Comparison of ENCODE assay signal across 12 cellular contexts in the genomic region with DNA sequence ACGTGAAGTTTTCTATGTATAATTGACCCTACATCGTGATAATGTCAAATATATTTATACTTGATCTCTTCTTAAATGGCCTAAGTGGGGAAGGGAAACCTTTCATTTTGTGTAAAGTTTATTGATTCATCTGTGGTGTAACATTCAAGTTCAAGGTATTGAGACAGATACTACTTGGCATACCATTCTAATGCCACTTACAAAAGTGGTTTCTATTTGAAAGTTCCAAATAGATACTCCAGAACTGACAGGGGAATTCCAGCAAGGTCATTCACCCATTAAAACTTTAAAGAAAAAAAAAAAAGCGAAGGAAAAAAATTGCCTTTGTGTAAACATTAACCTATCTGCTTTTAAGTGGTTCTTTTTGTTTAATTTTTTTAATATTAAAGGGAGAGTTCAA. TPM values are rescaled to one million over a fixed set of nuclear protein-coding genes. Genes with fewer than 3 reads are reported as not detected.
A peak's percentile ranks its signal among the peaks of the same experiment; 100 is the strongest.
DNase-seq lines count a peak whose midpoint lies in the region; ATAC-seq, FAIRE-seq and TF ChIP-seq lines count a peak whose summit lies in the region.
"Had no signal": no experiment of that assay in that cellular context is flagged by ENCODE, and none has a peak within 500 bp of the region (broad histone marks: within the 10 kb centered on the region; RNA-seq: fewer than 3 reads in every experiment).

No MANE protein-coding gene starts in this region.

- H3K9me3 Mint-ChIP-seq in Caco-2 (ENCODE audit: unreplicated experiment) = no peaks in the 10 kb centered on the region
- H3K9me3 Mint-ChIP-seq: activated CD4-positive, alpha-beta T cell treated with anti-CD3 and anti-CD28 coated beads, Interleukin-2, amount 10 ng/mL, durations not matched to agents 7 days and 5 days had no signal

- H3K4me3 ChIP-seq in Caco-2 (ENCODE audit: low read depth, low read length) = no peak overlapping the region
- H3K4me3 ChIP-seq in RWPE2 (ENCODE audit: severe bottlenecking) = no peak overlapping the region
- H3K4me3 ChIP-seq in esophagus squamous epithelium = no peak overlapping the region
- peak overlapping the region in 1 of 2 donors; percentile 9 for H3K4me3 ChIP-seq in muscle layer of duodenum (ENCODE audit: low read depth in 1 of 2, low read length in 2 of 2)
- H3K4me3 ChIP-seq in small intestine (ENCODE audit: low read depth in 1 of 2, low read length in 2 of 2) = no peak overlapping the region
- H3K4me3 ChIP-seq: right atrium auricular region had no signal

- H3K36me3 ChIP-seq in Caco-2 (ENCODE audit: control insufficient read depth, insufficient read depth, low read length) (no peaks in the 10 kb centered on the region), RWPE2 (ENCODE audit: low read depth) (no peaks in the 10 kb centered on the region), esophagus squamous epithelium (no peaks in the 10 kb centered on the region), muscle layer of duodenum (ENCODE audit: control insufficient read depth in 1 of 2, insufficient read depth in 2 of 2, low read length in 2 of 2) (no peaks in the 10 kb centered on the region), small intestine (ENCODE audit: control insufficient read depth in 2 of 2, insufficient read depth in 2 of 2, low read length in 2 of 2) (no peaks in the 10 kb centered on the region)
- H3K36me3 ChIP-seq: right atrium auricular region had no signal

- no peaks in the 10 kb centered on the region for H3K27me3 ChIP-seq in Caco-2 (replicated peaks; ENCODE audit: control insufficient read depth, insufficient read depth, low read length)
- no peaks in the 10 kb centered on the region for H3K27me3 ChIP-seq in RWPE2 (ENCODE audit: insufficient read depth, poor library complexity, severe bottlenecking)
- no peaks in the 10 kb centered on the region for H3K27me3 ChIP-seq in esophagus squamous epithelium
- no peaks in the 10 kb centered on the region for H3K27me3 ChIP-seq in muscle layer of duodenum (ENCODE audit: low read depth, low read length)
- H3K27me3 ChIP-seq in small intestine (ENCODE audit: control insufficient read depth in 2 of 2, insufficient read depth in 2 of 2, low read length in 2 of 2) = no peaks in the 10 kb centered on the region
- H3K27me3 ChIP-seq: right atrium auricular region had no signal

- H3K27ac ChIP-seq in RWPE2 (ENCODE audit: poor library complexity, severe bottlenecking) (peak overlapping the region; percentile 79), esophagus squamous epithelium (peak overlapping the region; percentile 72 to 83 (median 74)), muscle layer of duodenum (ENCODE audit: low read length) (peak overlapping the region; percentile 56), small intestine (ENCODE audit: low read depth in 1 of 2, low read length in 1 of 2) (no peak overlapping the region)

- peaks cover 15% of the 10 kb centered on the region for H3K4me1 Mint-ChIP-seq in Caco-2 (ENCODE audit: low read depth, unreplicated experiment)

- H3K9me3 ChIP-seq in Caco-2 (no peaks in the 10 kb centered on the region), RWPE2 (ENCODE audit: severe bottlenecking) (no peaks in the 10 kb centered on the region), esophagus squamous epithelium (no peaks in the 10 kb centered on the region), muscle layer of duodenum (ENCODE audit: control insufficient read depth in 1 of 2, low read length in 2 of 2) (no peaks in the 10 kb centered on the region), small intestine (ENCODE audit: control insufficient read depth, low read depth) (no peaks in the 10 kb centered on the region)
- H3K9me3 ChIP-seq: right atrium auricular region had no signal

- TF ChIP-seq CTCF in Caco-2 (IDR thresholded peaks at IDR 0.05; ENCODE audit: insufficient read depth in 1 of 2, low read depth in 1 of 2, low read length in 1 of 2, severe bottlenecking in 1 of 2, unreplicated experiment in 1 of 2) (no peak), RWPE2 (IDR thresholded peaks at IDR 0.05; ENCODE audit: poor library complexity, severe bottlenecking) (no peak), esophagus squamous epithelium (IDR thresholded peaks at IDR 0.05) (no peak)

- DNase-seq in Caco-2 = no peak
- DNase-seq in RWPE2 (ENCODE audit: low spot score) = no peak
- DNase-seq in esophagus squamous epithelium (lab: John Stamatoyannopoulos, UW) = no peak
- DNase-seq in T-helper 2 cell = no peak
- no peak for DNase-seq in small intestine
- DNase-seq: activated CD4-positive, alpha-beta T cell treated with anti-CD3 and anti-CD28 coated beads, Interleukin-2, amount 10 ng/mL, durations not matched to agents 7 days and 5 days; GDM1; NCI-H1105 had no signal

- H3K27ac Mint-ChIP-seq in Caco-2 (ENCODE audit: unreplicated experiment) = peak overlapping the region; percentile 90
- H3K27ac Mint-ChIP-seq: activated CD4-positive, alpha-beta T cell treated with anti-CD3 and anti-CD28 coated beads, Interleukin-2, amount 10 ng/mL, durations not matched to agents 7 days and 5 days had no signal

- peak overlapping the region; percentile 64 for H3K4me3 Mint-ChIP-seq in Caco-2 (ENCODE audit: unreplicated experiment)
- H3K4me3 Mint-ChIP-seq: activated CD4-positive, alpha-beta T cell treated with anti-CD3 and anti-CD28 coated beads, Interleukin-2, amount 10 ng/mL, durations not matched to agents 7 days and 5 days had no signal

- 21 to 32% methylated on average over 3 of the region's 3 CpGs for WGBS in esophagus squamous epithelium, 2 donors
- 13 to 40% (median 28%) methylated on average over 3 of the region's 3 CpGs for WGBS in small intestine, 3 donors

- FAIRE-seq in small intestine (lab: Jason Lieb, UNC) = no peak

- POLR2A ChIA-PET in Caco-2 (lab: Charles Lee) = no interaction called here

- TSS peak; percentile 87 for BruUV-seq in Caco-2 (replicated peaks; lab: Mats Ljungman, UMichigan)

- CTCF ChIA-PET in Caco-2 (lab: Charles Lee) = no interaction called here

- ATAC-seq in RWPE2 (ENCODE audit: low read depth) (peak; percentile 18; the same call in 1 of the 3 replicates), GM19324 (IDR thresholded peaks at IDR 0.05; ENCODE audit: low FRiP score, unreplicated experiment) (no peak), HG03469 (IDR thresholded peaks at IDR 0.05; ENCODE audit: unreplicated experiment) (no peak)

- no peak for TF ChIP-seq POLR2A in esophagus squamous epithelium (IDR thresholded peaks at IDR 0.05)

- no peaks in the 10 kb centered on the region for H3K36me3 Mint-ChIP-seq in Caco-2 (ENCODE audit: insufficient read depth, unreplicated experiment)

- H3K27me3 Mint-ChIP-seq in Caco-2 (ENCODE audit: insufficient read depth, unreplicated experiment) = no peaks in the 10 kb centered on the region

- H3K4me1 ChIP-seq in Caco-2 (peaks cover 27% of the 10 kb centered on the region), RWPE2 (ENCODE audit: insufficient read depth, poor library complexity, severe bottlenecking) (peaks cover 24% of the 10 kb centered on the region), esophagus squamous epithelium (peaks cover 0 to 22% (median 5%) of the 10 kb centered on the region in 3 donors), muscle layer of duodenum (ENCODE audit: control insufficient read depth in 1 of 2, insufficient read depth in 2 of 2, low read length in 2 of 2) (peaks cover 0 to 7% of the 10 kb centered on the region in 2 donors), small intestine (ENCODE audit: control insufficient read depth in 2 of 2, insufficient read depth in 1 of 2, low read depth in 1 of 2, low read length in 1 of 2) (peaks cover 0 to 5% of the 10 kb centered on the region in 2 donors)
- H3K4me1 ChIP-seq: right atrium auricular region had no signal

- intact Hi-C loops in Caco-2 (cut with micrococcal nuclease; ENCODE audit: unreplicated experiment) (loop anchor here (1.0 kb wide), 1 partner anchor 11 kb away; no protein-coding TSS in a partner anchor), esophagus squamous epithelium (cut with DNase I) (no loop called here)

RNA-seq across cellular contexts. Expression of a gene that starts 45.3 kb away (rescaled TPM):
- 20.1 and 26.2 TPM in 2 replicates for total RNA-seq in Caco-2 (2022)
- 10 to 100 TPM; 15.1 to 30.2 (median 24.0) TPM for total RNA-seq in esophagus squamous epithelium
- 10 to 100 TPM; 20.3 to 42.0 (median 31.1) TPM for polyA plus RNA-seq in small intestine

Comparison
In these comparisons a context has a peak if more than half of its experiments do, and no peak if none do; other contexts are left out.
1. H3K27ac ChIP-seq: peak in RWPE2 (single experiment), esophagus squamous epithelium (4 of 4) and muscle layer of duodenum (single experiment); none in small intestine (0 of 2).